ENCODE assay signal across 1 cellular context in the genomic region with DNA sequence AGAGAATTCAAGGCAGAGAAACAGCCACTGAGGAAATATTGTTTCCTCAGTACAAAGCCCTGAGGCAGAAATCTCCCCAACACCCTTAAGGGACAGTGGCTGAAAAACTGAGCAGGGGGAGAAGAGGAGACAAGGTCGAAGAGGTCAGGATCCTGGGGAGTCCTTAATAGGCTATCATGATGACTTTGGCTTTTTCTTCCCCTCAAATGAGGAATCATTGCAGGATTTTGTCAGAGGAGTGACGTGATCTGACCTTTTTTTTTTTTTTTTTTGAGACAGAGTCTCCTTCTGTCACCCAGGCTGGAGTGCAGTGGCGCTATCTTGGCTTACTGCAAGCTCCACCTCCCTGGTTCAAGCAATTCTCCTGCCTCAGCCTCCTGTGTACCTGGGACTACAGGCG.
TF ChIP-seq lines count a peak whose summit lies in the region.

No MANE protein-coding gene starts in this region.

TF ChIP-seq in WTC11, 78 proteins besides CTCF, POLR2A, EP300 and RAD21 (continued from another document):
- TF ChIP-seq, protein P1, sequence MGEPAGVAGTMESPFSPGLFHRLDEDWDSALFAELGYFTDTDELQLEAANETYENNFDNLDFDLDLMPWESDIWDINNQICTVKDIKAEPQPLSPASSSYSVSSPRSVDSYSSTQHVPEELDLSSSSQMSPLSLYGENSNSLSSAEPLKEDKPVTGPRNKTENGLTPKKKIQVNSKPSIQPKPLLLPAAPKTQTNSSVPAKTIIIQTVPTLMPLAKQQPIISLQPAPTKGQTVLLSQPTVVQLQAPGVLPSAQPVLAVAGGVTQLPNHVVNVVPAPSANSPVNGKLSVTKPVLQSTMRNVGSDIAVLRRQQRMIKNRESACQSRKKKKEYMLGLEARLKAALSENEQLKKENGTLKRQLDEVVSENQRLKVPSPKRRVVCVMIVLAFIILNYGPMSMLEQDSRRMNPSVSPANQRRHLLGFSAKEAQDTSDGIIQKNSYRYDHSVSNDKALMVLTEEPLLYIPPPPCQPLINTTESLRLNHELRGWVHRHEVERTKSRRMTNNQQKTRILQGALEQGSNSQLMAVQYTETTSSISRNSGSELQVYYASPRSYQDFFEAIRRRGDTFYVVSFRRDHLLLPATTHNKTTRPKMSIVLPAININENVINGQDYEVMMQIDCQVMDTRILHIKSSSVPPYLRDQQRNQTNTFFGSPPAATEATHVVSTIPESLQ (CRISPR knock-in tag; IDR thresholded peaks at IDR 0.05): no peak
- TF ChIP-seq TEAD4 (CRISPR knock-in tag; IDR thresholded peaks at IDR 0.05): no peak
- TF ChIP-seq, protein P2, sequence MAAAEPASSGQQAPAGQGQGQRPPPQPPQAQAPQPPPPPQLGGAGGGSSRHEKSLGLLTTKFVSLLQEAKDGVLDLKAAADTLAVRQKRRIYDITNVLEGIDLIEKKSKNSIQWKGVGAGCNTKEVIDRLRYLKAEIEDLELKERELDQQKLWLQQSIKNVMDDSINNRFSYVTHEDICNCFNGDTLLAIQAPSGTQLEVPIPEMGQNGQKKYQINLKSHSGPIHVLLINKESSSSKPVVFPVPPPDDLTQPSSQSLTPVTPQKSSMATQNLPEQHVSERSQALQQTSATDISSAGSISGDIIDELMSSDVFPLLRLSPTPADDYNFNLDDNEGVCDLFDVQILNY (CRISPR knock-in tag; IDR thresholded peaks at IDR 0.05): no peak
- TF ChIP-seq ATF1 (CRISPR knock-in tag; IDR thresholded peaks at IDR 0.05): no peak
- TF ChIP-seq, protein P3, sequence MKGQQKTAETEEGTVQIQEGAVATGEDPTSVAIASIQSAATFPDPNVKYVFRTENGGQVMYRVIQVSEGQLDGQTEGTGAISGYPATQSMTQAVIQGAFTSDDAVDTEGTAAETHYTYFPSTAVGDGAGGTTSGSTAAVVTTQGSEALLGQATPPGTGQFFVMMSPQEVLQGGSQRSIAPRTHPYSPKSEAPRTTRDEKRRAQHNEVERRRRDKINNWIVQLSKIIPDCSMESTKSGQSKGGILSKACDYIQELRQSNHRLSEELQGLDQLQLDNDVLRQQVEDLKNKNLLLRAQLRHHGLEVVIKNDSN (CRISPR knock-in tag; IDR thresholded peaks at IDR 0.05): no peak
- TF ChIP-seq NR3C1 (CRISPR knock-in tag; conservative IDR thresholded peaks at IDR 0.05; ENCODE audit: low read depth): no peak
- TF ChIP-seq FOXK1 (CRISPR knock-in tag; IDR thresholded peaks at IDR 0.05): no peak
- TF ChIP-seq, protein P4, sequence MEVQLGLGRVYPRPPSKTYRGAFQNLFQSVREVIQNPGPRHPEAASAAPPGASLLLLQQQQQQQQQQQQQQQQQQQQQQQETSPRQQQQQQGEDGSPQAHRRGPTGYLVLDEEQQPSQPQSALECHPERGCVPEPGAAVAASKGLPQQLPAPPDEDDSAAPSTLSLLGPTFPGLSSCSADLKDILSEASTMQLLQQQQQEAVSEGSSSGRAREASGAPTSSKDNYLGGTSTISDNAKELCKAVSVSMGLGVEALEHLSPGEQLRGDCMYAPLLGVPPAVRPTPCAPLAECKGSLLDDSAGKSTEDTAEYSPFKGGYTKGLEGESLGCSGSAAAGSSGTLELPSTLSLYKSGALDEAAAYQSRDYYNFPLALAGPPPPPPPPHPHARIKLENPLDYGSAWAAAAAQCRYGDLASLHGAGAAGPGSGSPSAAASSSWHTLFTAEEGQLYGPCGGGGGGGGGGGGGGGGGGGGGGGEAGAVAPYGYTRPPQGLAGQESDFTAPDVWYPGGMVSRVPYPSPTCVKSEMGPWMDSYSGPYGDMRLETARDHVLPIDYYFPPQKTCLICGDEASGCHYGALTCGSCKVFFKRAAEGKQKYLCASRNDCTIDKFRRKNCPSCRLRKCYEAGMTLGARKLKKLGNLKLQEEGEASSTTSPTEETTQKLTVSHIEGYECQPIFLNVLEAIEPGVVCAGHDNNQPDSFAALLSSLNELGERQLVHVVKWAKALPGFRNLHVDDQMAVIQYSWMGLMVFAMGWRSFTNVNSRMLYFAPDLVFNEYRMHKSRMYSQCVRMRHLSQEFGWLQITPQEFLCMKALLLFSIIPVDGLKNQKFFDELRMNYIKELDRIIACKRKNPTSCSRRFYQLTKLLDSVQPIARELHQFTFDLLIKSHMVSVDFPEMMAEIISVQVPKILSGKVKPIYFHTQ (CRISPR knock-in tag; IDR thresholded peaks at IDR 0.05): no peak
- TF ChIP-seq, protein P5, sequence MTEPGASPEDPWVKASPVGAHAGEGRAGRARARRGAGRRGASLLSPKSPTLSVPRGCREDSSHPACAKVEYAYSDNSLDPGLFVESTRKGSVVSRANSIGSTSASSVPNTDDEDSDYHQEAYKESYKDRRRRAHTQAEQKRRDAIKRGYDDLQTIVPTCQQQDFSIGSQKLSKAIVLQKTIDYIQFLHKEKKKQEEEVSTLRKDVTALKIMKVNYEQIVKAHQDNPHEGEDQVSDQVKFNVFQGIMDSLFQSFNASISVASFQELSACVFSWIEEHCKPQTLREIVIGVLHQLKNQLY (CRISPR knock-in tag; IDR thresholded peaks at IDR 0.05): no peak
- TF ChIP-seq SP1 (CRISPR knock-in tag; conservative IDR thresholded peaks at IDR 0.05): no peak
- TF ChIP-seq, protein P6, sequence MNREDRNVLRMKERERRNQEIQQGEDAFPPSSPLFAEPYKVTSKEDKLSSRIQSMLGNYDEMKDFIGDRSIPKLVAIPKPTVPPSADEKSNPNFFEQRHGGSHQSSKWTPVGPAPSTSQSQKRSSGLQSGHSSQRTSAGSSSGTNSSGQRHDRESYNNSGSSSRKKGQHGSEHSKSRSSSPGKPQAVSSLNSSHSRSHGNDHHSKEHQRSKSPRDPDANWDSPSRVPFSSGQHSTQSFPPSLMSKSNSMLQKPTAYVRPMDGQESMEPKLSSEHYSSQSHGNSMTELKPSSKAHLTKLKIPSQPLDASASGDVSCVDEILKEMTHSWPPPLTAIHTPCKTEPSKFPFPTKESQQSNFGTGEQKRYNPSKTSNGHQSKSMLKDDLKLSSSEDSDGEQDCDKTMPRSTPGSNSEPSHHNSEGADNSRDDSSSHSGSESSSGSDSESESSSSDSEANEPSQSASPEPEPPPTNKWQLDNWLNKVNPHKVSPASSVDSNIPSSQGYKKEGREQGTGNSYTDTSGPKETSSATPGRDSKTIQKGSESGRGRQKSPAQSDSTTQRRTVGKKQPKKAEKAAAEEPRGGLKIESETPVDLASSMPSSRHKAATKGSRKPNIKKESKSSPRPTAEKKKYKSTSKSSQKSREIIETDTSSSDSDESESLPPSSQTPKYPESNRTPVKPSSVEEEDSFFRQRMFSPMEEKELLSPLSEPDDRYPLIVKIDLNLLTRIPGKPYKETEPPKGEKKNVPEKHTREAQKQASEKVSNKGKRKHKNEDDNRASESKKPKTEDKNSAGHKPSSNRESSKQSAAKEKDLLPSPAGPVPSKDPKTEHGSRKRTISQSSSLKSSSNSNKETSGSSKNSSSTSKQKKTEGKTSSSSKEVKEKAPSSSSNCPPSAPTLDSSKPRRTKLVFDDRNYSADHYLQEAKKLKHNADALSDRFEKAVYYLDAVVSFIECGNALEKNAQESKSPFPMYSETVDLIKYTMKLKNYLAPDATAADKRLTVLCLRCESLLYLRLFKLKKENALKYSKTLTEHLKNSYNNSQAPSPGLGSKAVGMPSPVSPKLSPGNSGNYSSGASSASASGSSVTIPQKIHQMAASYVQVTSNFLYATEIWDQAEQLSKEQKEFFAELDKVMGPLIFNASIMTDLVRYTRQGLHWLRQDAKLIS (CRISPR knock-in tag; IDR thresholded peaks at IDR 0.05; ENCODE audit: borderline replicate concordance): no peak
- TF ChIP-seq NR2C2 (CRISPR knock-in tag; IDR thresholded peaks at IDR 0.05): no peak
- TF ChIP-seq KAT7 (CRISPR knock-in tag; IDR thresholded peaks at IDR 0.05; ENCODE audit: borderline replicate concordance): no peak
- no peak for TF ChIP-seq HMGA2 (CRISPR knock-in tag; IDR thresholded peaks at IDR 0.05)
- TF ChIP-seq IRF2 (CRISPR knock-in tag; IDR thresholded peaks at IDR 0.05; ENCODE audit: borderline replicate concordance, low read depth): no peak
- TF ChIP-seq RORB (CRISPR knock-in tag; IDR thresholded peaks at IDR 0.05): no peak
- TF ChIP-seq, protein P7, sequence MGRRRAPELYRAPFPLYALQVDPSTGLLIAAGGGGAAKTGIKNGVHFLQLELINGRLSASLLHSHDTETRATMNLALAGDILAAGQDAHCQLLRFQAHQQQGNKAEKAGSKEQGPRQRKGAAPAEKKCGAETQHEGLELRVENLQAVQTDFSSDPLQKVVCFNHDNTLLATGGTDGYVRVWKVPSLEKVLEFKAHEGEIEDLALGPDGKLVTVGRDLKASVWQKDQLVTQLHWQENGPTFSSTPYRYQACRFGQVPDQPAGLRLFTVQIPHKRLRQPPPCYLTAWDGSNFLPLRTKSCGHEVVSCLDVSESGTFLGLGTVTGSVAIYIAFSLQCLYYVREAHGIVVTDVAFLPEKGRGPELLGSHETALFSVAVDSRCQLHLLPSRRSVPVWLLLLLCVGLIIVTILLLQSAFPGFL (CRISPR knock-in tag; IDR thresholded peaks at IDR 0.05; ENCODE audit: borderline replicate concordance): no peak
TF ChIP-seq in WTC11: peak in this region for 0.
